6 cellular contexts compared by ENCODE assay signal in the genomic region with DNA sequence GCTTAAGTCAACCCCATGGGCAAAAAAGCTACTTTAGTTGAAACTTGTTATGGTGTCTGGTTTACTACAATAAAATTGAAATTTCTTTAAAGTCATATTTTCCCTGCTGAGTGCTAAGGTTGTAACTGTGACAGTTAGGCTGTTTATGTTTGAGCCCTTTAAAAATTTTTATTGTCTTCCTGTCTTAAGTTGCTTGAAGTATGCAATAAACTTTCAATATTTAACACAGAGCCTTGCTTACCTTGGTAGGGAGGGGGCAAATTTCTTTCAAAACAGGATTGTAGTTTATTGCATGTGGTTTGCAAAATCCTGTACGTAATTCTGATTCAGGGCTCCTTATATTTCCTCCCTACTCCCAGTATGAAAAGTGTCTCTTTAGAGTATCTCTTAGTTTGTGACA.
"Had no signal": no experiment of that assay in that cellular context is flagged by ENCODE, and none has a peak within 500 bp of the region (broad histone marks: within the 10 kb centered on the region; RNA-seq: fewer than 3 reads in every experiment).

No MANE protein-coding gene starts in this region.

- H3K4me2 ChIP-seq: GM23338 had no signal

- H2AFZ ChIP-seq: GM23338 had no signal

- H3K36me3 ChIP-seq: HAP-1 had no signal

- ATAC-seq: GM23338, K562 had no signal

- DNase-seq: H7, IMR-90, KG1 had no signal

- H3K4me3 ChIP-seq: GM23338, HAP-1, K562 had no signal

- H3K4me1 ChIP-seq: HAP-1 had no signal

- H3K9me3 ChIP-seq: HAP-1 had no signal
